Comparison of ENCODE assay signal across 2 cellular contexts in the genomic region with DNA sequence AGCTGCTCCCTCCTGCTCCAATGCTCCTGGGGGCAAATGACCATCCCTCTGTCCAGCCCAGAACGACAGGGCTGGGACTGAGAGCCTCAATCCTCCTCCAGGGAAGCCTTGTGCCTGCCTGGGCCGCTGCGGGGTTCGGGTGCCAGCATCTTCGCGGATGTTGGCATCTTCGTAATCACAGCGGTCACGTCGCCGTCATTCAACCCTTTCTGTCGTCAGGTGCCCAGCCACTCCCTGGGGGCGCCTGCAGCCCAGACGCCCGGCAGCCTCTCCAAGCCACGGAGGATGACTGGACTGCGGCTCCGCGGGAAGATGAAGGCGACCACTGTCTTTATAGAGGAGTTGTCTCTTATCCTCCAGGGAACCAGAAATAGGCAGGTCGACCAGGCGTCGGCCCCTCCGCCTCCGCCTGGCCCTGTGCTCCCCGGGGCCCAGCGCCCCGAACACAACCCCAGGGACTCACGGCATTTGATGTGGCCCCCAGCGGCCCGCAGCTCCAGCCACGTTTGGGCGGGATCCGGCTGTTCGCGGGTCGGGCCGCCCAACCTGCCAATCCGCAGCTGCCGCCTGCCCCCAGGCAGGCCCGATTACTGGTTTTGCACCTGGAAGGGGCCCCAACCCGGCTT.
TF ChIP-seq lines count a peak whose summit lies in the region.

No MANE protein-coding gene starts in this region.

TF ChIP-seq in GM23338, 12 proteins besides CTCF, POLR2A, EP300 and RAD21 (continued from another document):
- TF ChIP-seq, protein P1, sequence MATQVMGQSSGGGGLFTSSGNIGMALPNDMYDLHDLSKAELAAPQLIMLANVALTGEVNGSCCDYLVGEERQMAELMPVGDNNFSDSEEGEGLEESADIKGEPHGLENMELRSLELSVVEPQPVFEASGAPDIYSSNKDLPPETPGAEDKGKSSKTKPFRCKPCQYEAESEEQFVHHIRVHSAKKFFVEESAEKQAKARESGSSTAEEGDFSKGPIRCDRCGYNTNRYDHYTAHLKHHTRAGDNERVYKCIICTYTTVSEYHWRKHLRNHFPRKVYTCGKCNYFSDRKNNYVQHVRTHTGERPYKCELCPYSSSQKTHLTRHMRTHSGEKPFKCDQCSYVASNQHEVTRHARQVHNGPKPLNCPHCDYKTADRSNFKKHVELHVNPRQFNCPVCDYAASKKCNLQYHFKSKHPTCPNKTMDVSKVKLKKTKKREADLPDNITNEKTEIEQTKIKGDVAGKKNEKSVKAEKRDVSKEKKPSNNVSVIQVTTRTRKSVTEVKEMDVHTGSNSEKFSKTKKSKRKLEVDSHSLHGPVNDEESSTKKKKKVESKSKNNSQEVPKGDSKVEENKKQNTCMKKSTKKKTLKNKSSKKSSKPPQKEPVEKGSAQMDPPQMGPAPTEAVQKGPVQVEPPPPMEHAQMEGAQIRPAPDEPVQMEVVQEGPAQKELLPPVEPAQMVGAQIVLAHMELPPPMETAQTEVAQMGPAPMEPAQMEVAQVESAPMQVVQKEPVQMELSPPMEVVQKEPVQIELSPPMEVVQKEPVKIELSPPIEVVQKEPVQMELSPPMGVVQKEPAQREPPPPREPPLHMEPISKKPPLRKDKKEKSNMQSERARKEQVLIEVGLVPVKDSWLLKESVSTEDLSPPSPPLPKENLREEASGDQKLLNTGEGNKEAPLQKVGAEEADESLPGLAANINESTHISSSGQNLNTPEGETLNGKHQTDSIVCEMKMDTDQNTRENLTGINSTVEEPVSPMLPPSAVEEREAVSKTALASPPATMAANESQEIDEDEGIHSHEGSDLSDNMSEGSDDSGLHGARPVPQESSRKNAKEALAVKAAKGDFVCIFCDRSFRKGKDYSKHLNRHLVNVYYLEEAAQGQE (IDR thresholded peaks at IDR 0.05; ENCODE audit: unreplicated experiment), result no peak
- TF ChIP-seq POLR2AphosphoS5 (IDR thresholded peaks at IDR 0.05; ENCODE audit: low read depth) (no peak), ZNF114 (CRISPR knock-in tag; IDR thresholded peaks at IDR 0.05) (no peak), CREB1 (CRISPR knock-in tag; IDR thresholded peaks at IDR 0.05; ENCODE audit: low read depth) (no peak), ZNF331 (CRISPR knock-in tag; IDR thresholded peaks at IDR 0.05; ENCODE audit: low read depth) (no peak)
- TF ChIP-seq, protein P2, sequence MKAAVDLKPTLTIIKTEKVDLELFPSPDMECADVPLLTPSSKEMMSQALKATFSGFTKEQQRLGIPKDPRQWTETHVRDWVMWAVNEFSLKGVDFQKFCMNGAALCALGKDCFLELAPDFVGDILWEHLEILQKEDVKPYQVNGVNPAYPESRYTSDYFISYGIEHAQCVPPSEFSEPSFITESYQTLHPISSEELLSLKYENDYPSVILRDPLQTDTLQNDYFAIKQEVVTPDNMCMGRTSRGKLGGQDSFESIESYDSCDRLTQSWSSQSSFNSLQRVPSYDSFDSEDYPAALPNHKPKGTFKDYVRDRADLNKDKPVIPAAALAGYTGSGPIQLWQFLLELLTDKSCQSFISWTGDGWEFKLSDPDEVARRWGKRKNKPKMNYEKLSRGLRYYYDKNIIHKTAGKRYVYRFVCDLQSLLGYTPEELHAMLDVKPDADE (IDR thresholded peaks at IDR 0.05), result no peak

TF ChIP-seq in WTC11, 78 proteins besides CTCF, POLR2A, EP300 and RAD21 (continued from another document):
- TF ChIP-seq, protein P3, sequence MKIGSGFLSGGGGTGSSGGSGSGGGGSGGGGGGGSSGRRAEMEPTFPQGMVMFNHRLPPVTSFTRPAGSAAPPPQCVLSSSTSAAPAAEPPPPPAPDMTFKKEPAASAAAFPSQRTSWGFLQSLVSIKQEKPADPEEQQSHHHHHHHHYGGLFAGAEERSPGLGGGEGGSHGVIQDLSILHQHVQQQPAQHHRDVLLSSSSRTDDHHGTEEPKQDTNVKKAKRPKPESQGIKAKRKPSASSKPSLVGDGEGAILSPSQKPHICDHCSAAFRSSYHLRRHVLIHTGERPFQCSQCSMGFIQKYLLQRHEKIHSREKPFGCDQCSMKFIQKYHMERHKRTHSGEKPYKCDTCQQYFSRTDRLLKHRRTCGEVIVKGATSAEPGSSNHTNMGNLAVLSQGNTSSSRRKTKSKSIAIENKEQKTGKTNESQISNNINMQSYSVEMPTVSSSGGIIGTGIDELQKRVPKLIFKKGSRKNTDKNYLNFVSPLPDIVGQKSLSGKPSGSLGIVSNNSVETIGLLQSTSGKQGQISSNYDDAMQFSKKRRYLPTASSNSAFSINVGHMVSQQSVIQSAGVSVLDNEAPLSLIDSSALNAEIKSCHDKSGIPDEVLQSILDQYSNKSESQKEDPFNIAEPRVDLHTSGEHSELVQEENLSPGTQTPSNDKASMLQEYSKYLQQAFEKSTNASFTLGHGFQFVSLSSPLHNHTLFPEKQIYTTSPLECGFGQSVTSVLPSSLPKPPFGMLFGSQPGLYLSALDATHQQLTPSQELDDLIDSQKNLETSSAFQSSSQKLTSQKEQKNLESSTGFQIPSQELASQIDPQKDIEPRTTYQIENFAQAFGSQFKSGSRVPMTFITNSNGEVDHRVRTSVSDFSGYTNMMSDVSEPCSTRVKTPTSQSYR (CRISPR knock-in tag; IDR thresholded peaks at IDR 0.05), result no peak
- no peak for TF ChIP-seq SMAD4 (CRISPR knock-in tag; IDR thresholded peaks at IDR 0.05)
- TF ChIP-seq, protein P4, sequence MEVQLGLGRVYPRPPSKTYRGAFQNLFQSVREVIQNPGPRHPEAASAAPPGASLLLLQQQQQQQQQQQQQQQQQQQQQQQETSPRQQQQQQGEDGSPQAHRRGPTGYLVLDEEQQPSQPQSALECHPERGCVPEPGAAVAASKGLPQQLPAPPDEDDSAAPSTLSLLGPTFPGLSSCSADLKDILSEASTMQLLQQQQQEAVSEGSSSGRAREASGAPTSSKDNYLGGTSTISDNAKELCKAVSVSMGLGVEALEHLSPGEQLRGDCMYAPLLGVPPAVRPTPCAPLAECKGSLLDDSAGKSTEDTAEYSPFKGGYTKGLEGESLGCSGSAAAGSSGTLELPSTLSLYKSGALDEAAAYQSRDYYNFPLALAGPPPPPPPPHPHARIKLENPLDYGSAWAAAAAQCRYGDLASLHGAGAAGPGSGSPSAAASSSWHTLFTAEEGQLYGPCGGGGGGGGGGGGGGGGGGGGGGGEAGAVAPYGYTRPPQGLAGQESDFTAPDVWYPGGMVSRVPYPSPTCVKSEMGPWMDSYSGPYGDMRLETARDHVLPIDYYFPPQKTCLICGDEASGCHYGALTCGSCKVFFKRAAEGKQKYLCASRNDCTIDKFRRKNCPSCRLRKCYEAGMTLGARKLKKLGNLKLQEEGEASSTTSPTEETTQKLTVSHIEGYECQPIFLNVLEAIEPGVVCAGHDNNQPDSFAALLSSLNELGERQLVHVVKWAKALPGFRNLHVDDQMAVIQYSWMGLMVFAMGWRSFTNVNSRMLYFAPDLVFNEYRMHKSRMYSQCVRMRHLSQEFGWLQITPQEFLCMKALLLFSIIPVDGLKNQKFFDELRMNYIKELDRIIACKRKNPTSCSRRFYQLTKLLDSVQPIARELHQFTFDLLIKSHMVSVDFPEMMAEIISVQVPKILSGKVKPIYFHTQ (CRISPR knock-in tag; IDR thresholded peaks at IDR 0.05), result no peak
- no peak for TF ChIP-seq ZNF138 (CRISPR knock-in tag; conservative IDR thresholded peaks at IDR 0.05)
- TF ChIP-seq FOXK1 (CRISPR knock-in tag; IDR thresholded peaks at IDR 0.05), result no peak
- TF ChIP-seq TP53 (CRISPR knock-in tag; IDR thresholded peaks at IDR 0.05), result no peak
- no peak for TF ChIP-seq ELF4 (CRISPR knock-in tag; IDR thresholded peaks at IDR 0.05; ENCODE audit: low read depth)
- no peak for TF ChIP-seq TEAD4 (CRISPR knock-in tag; IDR thresholded peaks at IDR 0.05)
- TF ChIP-seq CREM (CRISPR knock-in tag; IDR thresholded peaks at IDR 0.05), result no peak
- TF ChIP-seq, protein P5, sequence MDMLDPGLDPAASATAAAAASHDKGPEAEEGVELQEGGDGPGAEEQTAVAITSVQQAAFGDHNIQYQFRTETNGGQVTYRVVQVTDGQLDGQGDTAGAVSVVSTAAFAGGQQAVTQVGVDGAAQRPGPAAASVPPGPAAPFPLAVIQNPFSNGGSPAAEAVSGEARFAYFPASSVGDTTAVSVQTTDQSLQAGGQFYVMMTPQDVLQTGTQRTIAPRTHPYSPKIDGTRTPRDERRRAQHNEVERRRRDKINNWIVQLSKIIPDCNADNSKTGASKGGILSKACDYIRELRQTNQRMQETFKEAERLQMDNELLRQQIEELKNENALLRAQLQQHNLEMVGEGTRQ (CRISPR knock-in tag; IDR thresholded peaks at IDR 0.05), result no peak
- TF ChIP-seq, protein P6, sequence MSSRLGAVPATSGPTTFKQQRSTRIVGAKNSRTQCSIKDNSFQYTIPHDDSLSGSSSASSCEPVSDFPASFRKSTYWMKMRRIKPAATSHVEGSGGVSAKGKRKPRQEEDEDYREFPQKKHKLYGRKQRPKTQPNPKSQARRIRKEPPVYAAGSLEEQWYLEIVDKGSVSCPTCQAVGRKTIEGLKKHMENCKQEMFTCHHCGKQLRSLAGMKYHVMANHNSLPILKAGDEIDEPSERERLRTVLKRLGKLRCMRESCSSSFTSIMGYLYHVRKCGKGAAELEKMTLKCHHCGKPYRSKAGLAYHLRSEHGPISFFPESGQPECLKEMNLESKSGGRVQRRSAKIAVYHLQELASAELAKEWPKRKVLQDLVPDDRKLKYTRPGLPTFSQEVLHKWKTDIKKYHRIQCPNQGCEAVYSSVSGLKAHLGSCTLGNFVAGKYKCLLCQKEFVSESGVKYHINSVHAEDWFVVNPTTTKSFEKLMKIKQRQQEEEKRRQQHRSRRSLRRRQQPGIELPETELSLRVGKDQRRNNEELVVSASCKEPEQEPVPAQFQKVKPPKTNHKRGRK (CRISPR knock-in tag; IDR thresholded peaks at IDR 0.05; ENCODE audit: borderline replicate concordance), result no peak
